21 cellular contexts compared by ENCODE assay signal in genomic region chr12:11787437-11787836, GRCh38.
A peak's percentile ranks its signal among the peaks of the same experiment; 100 is the strongest.
DNase-seq lines count a peak whose midpoint lies in the region; ATAC-seq and TF ChIP-seq lines count a peak whose summit lies in the region.
"Had no signal": no experiment of that assay in that cellular context is flagged by ENCODE, and none has a peak within 500 bp of the region (broad histone marks: within the 10 kb centered on the region; RNA-seq: fewer than 3 reads in every experiment).

No MANE protein-coding gene starts in this region.

- H2BK5ac ChIP-seq in IMR-90 (ENCODE audit: low read depth, low read length, poor library complexity, severe bottlenecking): no peak overlapping the region

- no peaks in the 10 kb centered on the region for H3K4me1 ChIP-seq in IMR-90 (ENCODE audit: control insufficient read depth, insufficient read depth, low read length)
- H3K4me1 ChIP-seq in gastroesophageal sphincter: peaks cover 4 to 79% (median 8%) of the 10 kb centered on the region in 3 donors
- H3K4me1 ChIP-seq: Peyer's patch had no signal

- H3K4me2 ChIP-seq in IMR-90 (ENCODE audit: low read depth, low read length): no peak overlapping the region
- H3K4me2 ChIP-seq: GM23338 had no signal

- TF ChIP-seq RAD21 in IMR-90 (IDR thresholded peaks at IDR 0.05; ENCODE audit: low read length): no peak

- no peak for TF ChIP-seq POLR2A in IMR-90 (IDR thresholded peaks at IDR 0.05; ENCODE audit: low read depth, low read length)
- TF ChIP-seq POLR2A in gastroesophageal sphincter (IDR thresholded peaks at IDR 0.05): no peak
- no peak for TF ChIP-seq POLR2A in lower leg skin (IDR thresholded peaks at IDR 0.05)

- no peak overlapping the region for H4K8ac ChIP-seq in IMR-90 (ENCODE audit: low read depth in 2 of 2, low read length in 2 of 2)

- peaks cover 23% of the 10 kb centered on the region for H3K4me1 Mint-ChIP-seq in activated T-cell treated with anti-CD3 and anti-CD28 coated beads, Interleukin-2, amount 50 U/mL, for 72 hours (ENCODE audit: low read depth)
- peaks cover 32% of the 10 kb centered on the region for H3K4me1 Mint-ChIP-seq in activated T-cell treated with anti-CD3 and anti-CD28 coated beads, Interleukin-2, amount 50 U/mL, for 24 hours (ENCODE audit: low read depth)
- peaks cover 42% of the 10 kb centered on the region for H3K4me1 Mint-ChIP-seq in stimulated activated effector memory CD8-positive, alpha-beta T cell treated with anti-CD3 and anti-CD28 coated beads, Interleukin-12 subunit alpha, Interleukin-12 subunit beta, amount 100 ng/mL, for 72 hours

- in situ Hi-C loops in IMR-90 (cut with MboI; ENCODE audit: low sequenced_read_pairs): no loop called here

- no peak overlapping the region for H3K4ac ChIP-seq in IMR-90 (ENCODE audit: low read depth, low read length)

- H3K36me3 ChIP-seq in IMR-90 (ENCODE audit: control insufficient read depth, insufficient read depth, low read length) (peaks cover 1% of the 10 kb centered on the region; the same call in 1 of the 2 replicates), gastroesophageal sphincter (no peaks in the 10 kb centered on the region)
- H3K36me3 ChIP-seq: MG63, Peyer's patch had no signal

- H3K9me3 ChIP-seq in IMR-90 (ENCODE audit: control insufficient read depth, insufficient read depth, low read length) (no peaks in the 10 kb centered on the region), gastroesophageal sphincter (no peaks in the 10 kb centered on the region)
- H3K9me3 ChIP-seq: MG63, Peyer's patch had no signal

- intact Hi-C loops in IMR-90 (cut with micrococcal nuclease) (no loop called here), lower leg skin (cut with DNase I; ENCODE audit: low total_unique reads) (no loop called here)

- 0 out of 2 replicates have a peak overlapping the region, but pooled peaks have one; percentile 24 for H3K23ac ChIP-seq in IMR-90 (ENCODE audit: low read depth, low read length)

- H3K18ac ChIP-seq in IMR-90 (ENCODE audit: low read depth, low read length): no peak overlapping the region

- H3K14ac ChIP-seq in IMR-90 (replicated peaks; ENCODE audit: low read depth, low read length): no peak overlapping the region

- TF ChIP-seq CTCF in IMR-90 (conservative IDR thresholded peaks at IDR 0.05; ENCODE audit: low read depth, low read length): no peak
- no peak for TF ChIP-seq CTCF in gastroesophageal sphincter (IDR thresholded peaks at IDR 0.05)
- TF ChIP-seq CTCF in lower leg skin (IDR thresholded peaks at IDR 0.05): no peak

- H2BK15ac ChIP-seq in IMR-90 (ENCODE audit: low read depth, low read length): no peak overlapping the region

- H2AFZ ChIP-seq in IMR-90 (replicated peaks; ENCODE audit: low read length, poor library complexity): no peak overlapping the region
- H2AFZ ChIP-seq: GM23338 had no signal

- no peak overlapping the region for H2BK120ac ChIP-seq in IMR-90 (ENCODE audit: low read depth, low read length)

- H3K79me1 ChIP-seq in IMR-90 (ENCODE audit: low read depth in 1 of 2, low read length in 2 of 2): peaks cover 32 to 65% of the 10 kb centered on the region in 2 experiments

- no peak overlapping the region for H2AK5ac ChIP-seq in IMR-90 (ENCODE audit: low read depth, low read length)

- CTCF ChIA-PET in IMR-90 (lab: Yijun Ruan, JAX): no interaction called here

- H3K27ac Mint-ChIP-seq in activated T-cell treated with anti-CD3 and anti-CD28 coated beads, Interleukin-2, amount 50 U/mL, for 72 hours: peak overlapping the region; percentile 40
- no peak overlapping the region for H3K27ac Mint-ChIP-seq in activated T-cell treated with anti-CD3 and anti-CD28 coated beads, Interleukin-2, amount 50 U/mL, for 24 hours
- H3K27ac Mint-ChIP-seq in stimulated activated effector memory CD8-positive, alpha-beta T cell treated with anti-CD3 and anti-CD28 coated beads, Interleukin-12 subunit alpha, Interleukin-12 subunit beta, amount 100 ng/mL, for 72 hours: peak overlapping the region; percentile 21
- H3K27ac Mint-ChIP-seq: GM23338 had no signal

- H3K36me3 Mint-ChIP-seq in activated T-cell treated with anti-CD3 and anti-CD28 coated beads, Interleukin-2, amount 50 U/mL, for 72 hours (ENCODE audit: insufficient read depth in 2 of 2): peaks cover 10 to 11% of the 10 kb centered on the region in 2 donors
- H3K36me3 Mint-ChIP-seq in activated T-cell treated with anti-CD3 and anti-CD28 coated beads, Interleukin-2, amount 50 U/mL, for 24 hours (ENCODE audit: low read depth): peaks cover 40% of the 10 kb centered on the region
- peaks cover 29% of the 10 kb centered on the region for H3K36me3 Mint-ChIP-seq in stimulated activated effector memory CD8-positive, alpha-beta T cell treated with anti-CD3 and anti-CD28 coated beads, Interleukin-12 subunit alpha, Interleukin-12 subunit beta, amount 100 ng/mL, for 72 hours

- H3K27me3 ChIP-seq in IMR-90 (ENCODE audit: control insufficient read depth, insufficient read depth, low read length) (no peaks in the 10 kb centered on the region), gastroesophageal sphincter (no peaks in the 10 kb centered on the region)
- H3K27me3 ChIP-seq: MG63, Peyer's patch had no signal

- ATAC-seq in activated T-cell treated with anti-CD3 and anti-CD28 coated beads, Interleukin-2, amount 50 U/mL, for 72 hours (replicated peaks in 1 of 2): no peak
- ATAC-seq in IMR-90 (ENCODE audit: low read depth) (no peak), gastroesophageal sphincter (no peak), esophagus mucosa (no peak), HG02885 (IDR thresholded peaks at IDR 0.05; ENCODE audit: poor library complexity, unreplicated experiment) (no peak)
- ATAC-seq in stimulated activated effector memory CD8-positive, alpha-beta T cell treated with anti-CD3 and anti-CD28 coated beads, Interleukin-12 subunit alpha, Interleukin-12 subunit beta, amount 100 ng/mL, for 72 hours: no peak
- ATAC-seq: GM23338 had no signal

- dilution Hi-C loops in IMR-90 (cut with HindIII; ENCODE audit: low sequenced_read_pairs, unreplicated experiment): no loop called here

- H3K27me3 Mint-ChIP-seq in activated T-cell treated with anti-CD3 and anti-CD28 coated beads, Interleukin-2, amount 50 U/mL, for 72 hours (ENCODE audit: low read depth): no peaks in the 10 kb centered on the region
- H3K27me3 Mint-ChIP-seq in activated T-cell treated with anti-CD3 and anti-CD28 coated beads, Interleukin-2, amount 50 U/mL, for 24 hours: no peaks in the 10 kb centered on the region
- H3K27me3 Mint-ChIP-seq: CD4-positive, CD25-positive, alpha-beta regulatory T cell had no signal

- no peak overlapping the region for H4K91ac ChIP-seq in IMR-90 (ENCODE audit: insufficient read depth, low read depth, low read length)

- no TSS peak for BruUV-seq in IMR-90 (replicated peaks; lab: Mats Ljungman, UMichigan)

- H4K20me1 ChIP-seq in IMR-90 (ENCODE audit: insufficient read depth, low read length): no peaks in the 10 kb centered on the region

- WGBS in IMR-90 (ENCODE audit: extremely low coverage in 2 of 2, insufficient read length in 1 of 2), 2 experiments: no CpG with 5 or more reads among the region's 1 CpG
- 92% methylated on average over 1 of the region's 1 CpG for WGBS in gastroesophageal sphincter (ENCODE audit: low coverage in 1 of 2), 2 donors
- 100% methylated on average over 1 of the region's 1 CpG for WGBS in lower leg skin, 2 donors

- no peak overlapping the region for H4K5ac ChIP-seq in IMR-90 (ENCODE audit: low read depth, low read length)

- H2AK9ac ChIP-seq in IMR-90 (replicated peaks; ENCODE audit: low read depth, low read length, poor library complexity): no peak overlapping the region

- POLR2A ChIA-PET in IMR-90 (lab: Charles Lee; ENCODE audit: unreplicated experiment): no interaction called here

- H2BK20ac ChIP-seq in IMR-90 (ENCODE audit: low read depth, low read length): no peak overlapping the region

- TF ChIP-seq EP300 in gastroesophageal sphincter (IDR thresholded peaks at IDR 0.05): no peak

- DNase-seq in activated T-cell treated with anti-CD3 and anti-CD28 coated beads, Interleukin-2, amount 50 U/mL, for 72 hours: no peak
- DNase-seq in activated T-cell treated with anti-CD3 and anti-CD28 coated beads, Interleukin-2, amount 50 U/mL, for 24 hours: no peak
- DNase-seq in IMR-90 (no peak), lower leg skin (ENCODE audit: low spot score in 2 of 2) (no peak)
- DNase-seq in stimulated activated effector memory CD8-positive, alpha-beta T cell treated with anti-CD3 and anti-CD28 coated beads, Interleukin-12 subunit alpha, Interleukin-12 subunit beta, amount 100 ng/mL, for 72 hours (ENCODE audit: low spot score in 2 of 2): no peak
- DNase-seq: Calu3; CD4-positive, CD25-positive, alpha-beta regulatory T cell; DMS79; GDM1; KG1; MG63; NCI-H1105 treated with DMSO at 0.1 percent for 48 hours; NCI-H187; NCI-H774; Peyer's patch; SHP77 treated with DMSO at 0.1 percent for 48 hours had no signal

- H3K9me1 ChIP-seq in IMR-90 (ENCODE audit: insufficient read depth, low read length): peaks cover 3% of the 10 kb centered on the region; the same call in 1 of the 2 replicates

- H3K27ac ChIP-seq in IMR-90 (ENCODE audit: insufficient read depth, low read length): no peak overlapping the region
- peak overlapping the region in 3 of 4 donors; percentile 63 to 91 (median 90) for H3K27ac ChIP-seq in gastroesophageal sphincter
- H3K27ac ChIP-seq: 22Rv1, Peyer's patch had no signal

- H3K56ac ChIP-seq in IMR-90 (ENCODE audit: extremely low read depth, insufficient read depth, low read length): no peak overlapping the region

- no peak overlapping the region for H3K4me3 Mint-ChIP-seq in activated T-cell treated with anti-CD3 and anti-CD28 coated beads, Interleukin-2, amount 50 U/mL, for 72 hours
- H3K4me3 Mint-ChIP-seq in activated T-cell treated with anti-CD3 and anti-CD28 coated beads, Interleukin-2, amount 50 U/mL, for 24 hours: no peak overlapping the region
- no peak overlapping the region for H3K4me3 Mint-ChIP-seq in stimulated activated effector memory CD8-positive, alpha-beta T cell treated with anti-CD3 and anti-CD28 coated beads, Interleukin-12 subunit alpha, Interleukin-12 subunit beta, amount 100 ng/mL, for 72 hours
- H3K4me3 Mint-ChIP-seq: CD4-positive, CD25-positive, alpha-beta regulatory T cell; GM23338 had no signal

- H3K9ac ChIP-seq in IMR-90 (ENCODE audit: low read depth, low read length): no peak overlapping the region

- H3K4me3 ChIP-seq in IMR-90 (ENCODE audit: insufficient read depth, low read depth, low read length) (no peak overlapping the region), gastroesophageal sphincter (no peak overlapping the region), lower leg skin (ENCODE audit: low read depth, poor library complexity, severe bottlenecking) (no peak overlapping the region)
- H3K4me3 ChIP-seq: GM23338, MG63, Peyer's patch had no signal

- peaks cover 0 to 2% of the 10 kb centered on the region in 2 donors for H3K9me3 Mint-ChIP-seq in activated T-cell treated with anti-CD3 and anti-CD28 coated beads, Interleukin-2, amount 50 U/mL, for 72 hours
- no peaks in the 10 kb centered on the region for H3K9me3 Mint-ChIP-seq in activated T-cell treated with anti-CD3 and anti-CD28 coated beads, Interleukin-2, amount 50 U/mL, for 24 hours
- H3K9me3 Mint-ChIP-seq in stimulated activated effector memory CD8-positive, alpha-beta T cell treated with anti-CD3 and anti-CD28 coated beads, Interleukin-12 subunit alpha, Interleukin-12 subunit beta, amount 100 ng/mL, for 72 hours: no peaks in the 10 kb centered on the region
- H3K9me3 Mint-ChIP-seq: CD4-positive, CD25-positive, alpha-beta regulatory T cell; GM23338 had no signal

TF ChIP-seq in IMR-90, 13 proteins besides CTCF, POLR2A, EP300 and RAD21 (continues in another document):
- no peak for TF ChIP-seq CEBPB (IDR thresholded peaks at IDR 0.05; ENCODE audit: low read depth, low read length)
